In genomic region chr3:128123231-128123537, GRCh38 we compare ENCODE assay signal across 8 cellular contexts. TPM values are rescaled to one million over a fixed set of nuclear protein-coding genes. Genes with fewer than 3 reads are reported as not detected.
DNase-seq lines count a peak whose midpoint lies in the region; ATAC-seq and TF ChIP-seq lines count a peak whose summit lies in the region.

No MANE protein-coding gene starts in this region.

- H3K4me3 ChIP-seq in breast epithelium (peak overlapping the region; percentile 77 to 87 (median 84)), mucosa of stomach (ENCODE audit: low read length) (peak overlapping the region; percentile 72)

- H3K4me1 ChIP-seq in breast epithelium (peaks cover 0 to 6% of the 10 kb centered on the region in 2 donors), mucosa of stomach (ENCODE audit: control insufficient read depth, insufficient read depth, low read length) (peaks cover 5% of the 10 kb centered on the region)

- peak overlapping the region; percentile 83 for H3K27ac ChIP-seq in C4-2B
- H3K27ac ChIP-seq in breast epithelium, result peak overlapping the region; percentile 72 to 85

- intact Hi-C loops in breast epithelium (cut with DNase I; ENCODE audit: low total_unique reads), result no loop called here

- TF ChIP-seq POLR2A in breast epithelium (IDR thresholded peaks at IDR 0.05), result no peak

- TF ChIP-seq CTCF in C4-2B (conservative IDR thresholded peaks at IDR 0.05), result no peak
- TF ChIP-seq CTCF in breast epithelium (IDR thresholded peaks at IDR 0.05), result no peak

- peak overlapping the region; percentile 75 for H3K9ac ChIP-seq in mucosa of stomach (ENCODE audit: low read length)

- no peaks in the 10 kb centered on the region for H3K27me3 ChIP-seq in breast epithelium
- H3K27me3 ChIP-seq in mucosa of stomach (ENCODE audit: control insufficient read depth, insufficient read depth, low read length), result no peaks in the 10 kb centered on the region

- DNase-seq in breast epithelium (ENCODE audit: low spot score in 2 of 2) (no peak), OCI-M2 (lab: John Stamatoyannopoulos, UW; ENCODE audit: unreplicated experiment) (no peak), NK-92 (lab: John Stamatoyannopoulos, UW; ENCODE audit: unreplicated experiment) (no peak), NCI-H446 (lab: John Stamatoyannopoulos, UW) (no peak)
- DNase-seq in effector CD4-positive, alpha-beta T cell, result no peak

- peak; percentile 6 for ATAC-seq in HG03521 (IDR thresholded peaks at IDR 0.05; ENCODE audit: unreplicated experiment)

- H3K36me3 ChIP-seq in breast epithelium, result no peaks in the 10 kb centered on the region
- no peaks in the 10 kb centered on the region for H3K36me3 ChIP-seq in mucosa of stomach (ENCODE audit: control insufficient read depth, insufficient read depth, low read length)

- H3K9me3 ChIP-seq in breast epithelium, result no peaks in the 10 kb centered on the region
- no peaks in the 10 kb centered on the region for H3K9me3 ChIP-seq in mucosa of stomach (ENCODE audit: control insufficient read depth, low read length)

RNA-seq across cellular contexts. Expression of gene RUVBL1, which starts 0.4 kb away (rescaled TPM):
- 10 to 100 TPM; 17.8 to 50.5 (median 36.0) TPM for total RNA-seq in breast epithelium

RNA-seq across cellular contexts. Expression of gene EEFSEC, which starts 30.1 kb away (rescaled TPM):
- total RNA-seq in breast epithelium, result 10 to 100 TPM; 13.9 to 28.2 (median 19.8) TPM
